In genomic region chr17:46290906-46291546, GRCh38 we compare ENCODE assay signal across 8 cellular contexts. TPM values are rescaled to one million over a fixed set of nuclear protein-coding genes. Genes with fewer than 3 reads are reported as not detected.
DNase-seq lines count a peak whose midpoint lies in the region; ATAC-seq, FAIRE-seq and TF ChIP-seq lines count a peak whose summit lies in the region.
"Not testable (repeated sequence)": the region's sequence is repeated elsewhere in the genome, so short reads cannot be mapped to it uniquely, and the experiment has no call there.

No MANE protein-coding gene starts in this region.

- DNase-seq in AML-193 (lab: John Stamatoyannopoulos, UW) (peak; percentile 53 to 63), HL-60 (ENCODE audit: low read depth in 1 of 2, low spot score in 1 of 2) (peak; percentile 85 to 95), SIG-M5 treated with dmso at 0.1 percent for 504 hours (lab: John Stamatoyannopoulos, UW; ENCODE audit: unreplicated experiment) (peak; percentile 89), memory B cell (ENCODE audit: low spot score in 2 of 2) (peak in 1 of 2 donors; percentile 30)
- DNase-seq in astrocyte (ENCODE audit: low read depth): not testable (repeated sequence)

- H3K9me3 ChIP-seq in astrocyte (ENCODE audit: insufficient read depth, low read depth, low read length): not testable (repeated sequence)

- not testable (repeated sequence) for H3K4me3 ChIP-seq in HL-60 (replicated peaks; ENCODE audit: insufficient read depth, low read length); astrocyte (ENCODE audit: insufficient read depth, low read depth, low read length)

- H2AFZ ChIP-seq in astrocyte (ENCODE audit: low read depth, low read length): not testable (repeated sequence)

- not testable (repeated sequence) for H3K9me3 Mint-ChIP-seq in astrocyte (ENCODE audit: unreplicated experiment); memory B cell

- peak overlapping the region; percentile 87 for H3K27ac ChIP-seq in HL-60 (replicated peaks)
- H3K27ac ChIP-seq in astrocyte (ENCODE audit: low read depth, low read length): not testable (repeated sequence)

- H3K27ac Mint-ChIP-seq in astrocyte (ENCODE audit: unreplicated experiment): peak overlapping the region; percentile 36
- H3K27ac Mint-ChIP-seq in memory B cell: peak overlapping the region; percentile 89

- FAIRE-seq in astrocyte (lab: Jason Lieb, UNC): not testable (repeated sequence)

- not testable (repeated sequence) for H3K27me3 Mint-ChIP-seq in astrocyte (ENCODE audit: low read depth, unreplicated experiment); memory B cell

- ATAC-seq in GM18511 (IDR thresholded peaks at IDR 0.05; ENCODE audit: unreplicated experiment) (peak; percentile 97), GM21390 (IDR thresholded peaks at IDR 0.05; ENCODE audit: unreplicated experiment) (peak; percentile 95), HG02938 (IDR thresholded peaks at IDR 0.05; ENCODE audit: unreplicated experiment) (peak; percentile 79), memory B cell (ENCODE audit: low read depth) (peak; percentile 95)

- H3K4me1 Mint-ChIP-seq in astrocyte (ENCODE audit: low read depth, unreplicated experiment): peaks cover 11% of the 10 kb centered on the region
- peaks cover 14% of the 10 kb centered on the region for H3K4me1 Mint-ChIP-seq in memory B cell

- H3K4me2 ChIP-seq in astrocyte (ENCODE audit: low read length): not testable (repeated sequence)

- not testable (repeated sequence) for H3K9ac ChIP-seq in astrocyte (ENCODE audit: low read length)

- not testable (repeated sequence) for H3K79me2 ChIP-seq in astrocyte (ENCODE audit: insufficient read depth, low read length)

- TF ChIP-seq CTCF in HL-60 (IDR thresholded peaks at IDR 0.05; ENCODE audit: insufficient read depth, low read length); astrocyte (IDR thresholded peaks at IDR 0.05; ENCODE audit: insufficient read depth, low read depth, low read length): not testable (repeated sequence)

- H3K36me3 Mint-ChIP-seq in astrocyte (ENCODE audit: low read depth, unreplicated experiment); memory B cell: not testable (repeated sequence)

- not testable (repeated sequence) for H4K20me1 ChIP-seq in astrocyte (ENCODE audit: insufficient read depth, low read length)

- not testable (repeated sequence) for H3K27me3 ChIP-seq in HL-60 (ENCODE audit: insufficient read depth, poor library complexity, severe bottlenecking); astrocyte (ENCODE audit: insufficient read depth, low read length)

- H3K4me3 Mint-ChIP-seq in astrocyte (ENCODE audit: unreplicated experiment): not testable (repeated sequence)
- peak overlapping the region; percentile 63 for H3K4me3 Mint-ChIP-seq in memory B cell

- H3K36me3 ChIP-seq in astrocyte (ENCODE audit: insufficient read depth, low read length): not testable (repeated sequence)

- H3K4me1 ChIP-seq in astrocyte (ENCODE audit: insufficient read depth, low read length): not testable (repeated sequence)

RNA-seq across cellular contexts. Expression of gene LRRC37A, which starts 3.9 kb away (rescaled TPM):
- total RNA-seq in astrocyte: 2.2 and 4.2 TPM in 2 replicates
